38 cellular contexts compared by ENCODE assay signal in genomic region chr3:108894981-108895380, GRCh38. TPM values are rescaled to one million over a fixed set of nuclear protein-coding genes. Genes with fewer than 3 reads are reported as not detected.
"Had no signal": no experiment of that assay in that cellular context is flagged by ENCODE, and none has a peak within 500 bp of the region (broad histone marks: within the 10 kb centered on the region; RNA-seq: fewer than 3 reads in every experiment).

No MANE protein-coding gene starts in this region.

- H3K4me1 Mint-ChIP-seq: activated T-helper 17 cell treated with anti-CD3 and anti-CD28 coated beads, Interleukin-2, amount 50 U/mL, for 72 hours; brain; central memory CD8-positive, alpha-beta T cell had no signal

- H3K4me1 ChIP-seq: adrenal gland had no signal

- H3K4me3 ChIP-seq: adrenal gland, cardiac muscle cell had no signal

- H3K27ac Mint-ChIP-seq: activated B cell treated with CpG ODN at 0.5 μM for 24 hours; activated CD4-positive, alpha-beta memory T cell treated with anti-CD3 and anti-CD28 coated beads for 36 hours; activated CD8-positive, alpha-beta T cell treated with anti-CD3 and anti-CD28 coated beads for 36 hours; activated naive CD4-positive, alpha-beta T cell treated with anti-CD3 and anti-CD28 coated beads for 36 hours; activated naive CD4-positive, alpha-beta T cell treated with anti-CD3 and anti-CD28 coated beads, Interleukin-2, amount 50 U/mL, for 72 hours; activated T-cell treated with anti-CD3 and anti-CD28 coated beads, Interleukin-2, amount 50 U/mL, for 72 hours; activated T-helper 1 cell treated with anti-CD3 and anti-CD28 coated beads, Interleukin-12 subunit alpha, Interleukin-12 subunit beta, Interleukin-2, Interleukin-4 antibody, amounts not matched to agents 30 ng/mL and 10 ng/mL and 1 ng/mL, durations not matched to agents 14 hours and 24 hours and 36 hours; activated T-helper 17 cell treated with anti-CD3 and anti-CD28 coated beads, Interleukin-2, amount 50 U/mL, for 72 hours; brain; T-helper 1 cell treated with Interleukin-12 subunit alpha and Interleukin-12 subunit beta and Interleukin-4 antibody, amounts not matched to agents 30 μg/mL and 1 μg/mL, for 36 hours; T-helper 2 cell treated with Interferon-gamma antibody and Interleukin-4, amounts not matched to agents 5 μg/mL and 100 μg/mL, for 36 hours had no signal

- H3K27me3 Mint-ChIP-seq: activated CD4-positive, alpha-beta memory T cell treated with anti-CD3 and anti-CD28 coated beads for 36 hours; activated CD8-positive, alpha-beta T cell treated with anti-CD3 and anti-CD28 coated beads for 36 hours; activated naive CD8-positive, alpha-beta T cell treated with anti-CD3 and anti-CD28 coated beads for 36 hours; activated T-helper 17 cell treated with anti-CD3 and anti-CD28 coated beads, Interleukin-2, amount 50 U/mL, for 72 hours; brain had no signal

- DNase-seq: activated B cell treated with CpG ODN at 0.5 μM for 24 hours; activated CD4-positive, alpha-beta memory T cell treated with anti-CD3 and anti-CD28 coated beads for 36 hours; activated CD4-positive, alpha-beta T cell treated with anti-CD3 and anti-CD28 coated beads for 4 hours; activated CD4-positive, alpha-beta T cell treated with anti-CD3 and anti-CD28 coated beads, Interleukin-2, amount 10 ng/mL, durations not matched to agents 24 days and 14 days; activated CD4-positive, alpha-beta T cell treated with anti-CD3 and anti-CD28 coated beads, Interleukin-2, amount 50 U/mL, for 1 hour; activated CD4-positive, alpha-beta T cell treated with anti-CD3 and anti-CD28 coated beads, Interleukin-2, amount 50 U/mL, for 4 hours; activated CD4-positive, CD25-positive, alpha-beta regulatory T cell treated with anti-CD3 and anti-CD28 coated beads, Interleukin-2, amount 50 U/mL, for 72 hours; activated CD8-positive, alpha-beta memory T cell treated with anti-CD3 and anti-CD28 coated beads, Interleukin-2, amount 50 U/mL, for 4 hours; activated CD8-positive, alpha-beta T cell treated with anti-CD3 and anti-CD28 coated beads for 36 hours; activated effector memory CD4-positive, alpha-beta T cell treated with anti-CD3 and anti-CD28 coated beads, Interleukin-2, amount 50 U/mL, for 16 hours; activated gamma-delta T cell treated with Interleukin-2 at 50 U/mL for 16 hours; activated naive CD4-positive, alpha-beta T cell; activated naive CD4-positive, alpha-beta T cell treated with anti-CD3 and anti-CD28 coated beads for 36 hours; activated naive CD8-positive, alpha-beta T cell treated with anti-CD3 and anti-CD28 coated beads for 36 hours; activated T-cell treated with anti-CD3 and anti-CD28 coated beads for 4 hours; activated T-cell treated with anti-CD3 and anti-CD28 coated beads, Interleukin-2, amount 50 U/mL, for 1 hour; activated T-cell treated with anti-CD3 and anti-CD28 coated beads, Interleukin-2, amount 50 U/mL, for 4 hours; activated T-cell treated with anti-CD3 and anti-CD28 coated beads, Interleukin-2, amount 50 U/mL, for 72 hours; adrenal gland; amniotic stem cell; aorta; caudate nucleus; cerebellar nuclear complex; T-helper 2 cell; T-helper 9 cell had no signal

- H3K36me3 ChIP-seq: adrenal gland, cardiac muscle cell had no signal

- H3K27ac ChIP-seq: adrenal gland, cardiac muscle cell, VCaP had no signal

- H3K27me3 ChIP-seq: adrenal gland, cardiac muscle cell had no signal

- H3K9me3 ChIP-seq: adrenal gland had no signal

- H3K9me3 Mint-ChIP-seq: activated B cell treated with CpG ODN at 0.5 μM for 24 hours; activated CD4-positive, alpha-beta memory T cell treated with anti-CD3 and anti-CD28 coated beads for 36 hours; activated CD4-positive, alpha-beta T cell treated with anti-CD3 and anti-CD28 coated beads, Interleukin-2, amount 10 ng/mL, durations not matched to agents 24 days and 14 days; activated CD8-positive, alpha-beta T cell treated with anti-CD3 and anti-CD28 coated beads for 36 hours; activated naive CD4-positive, alpha-beta T cell treated with anti-CD3 and anti-CD28 coated beads for 36 hours; activated naive CD4-positive, alpha-beta T cell treated with anti-CD3 and anti-CD28 coated beads, Interleukin-2, amount 50 U/mL, for 72 hours; activated naive CD8-positive, alpha-beta T cell treated with anti-CD3 and anti-CD28 coated beads for 36 hours; activated T-cell treated with anti-CD3 and anti-CD28 coated beads, Interleukin-2, amount 50 U/mL, for 4 hours; activated T-cell treated with anti-CD3 and anti-CD28 coated beads, Interleukin-2, amount 50 U/mL, for 72 hours; activated T-helper 1 cell treated with anti-CD3 and anti-CD28 coated beads, Interleukin-12 subunit alpha, Interleukin-12 subunit beta, Interleukin-2, Interleukin-4 antibody, amounts not matched to agents 30 ng/mL and 10 ng/mL and 1 ng/mL, durations not matched to agents 14 hours and 24 hours and 36 hours; activated T-helper 17 cell treated with anti-CD3 and anti-CD28 coated beads, Interleukin-2, amount 50 U/mL, for 72 hours; central memory CD8-positive, alpha-beta T cell; T-helper 1 cell treated with Interleukin-12 subunit alpha and Interleukin-12 subunit beta and Interleukin-4 antibody, amounts not matched to agents 30 μg/mL and 1 μg/mL, for 36 hours; T-helper 2 cell treated with Interferon-gamma antibody and Interleukin-4, amounts not matched to agents 5 μg/mL and 100 μg/mL, for 36 hours had no signal

- H3K36me3 Mint-ChIP-seq: activated CD4-positive, alpha-beta memory T cell treated with anti-CD3 and anti-CD28 coated beads for 36 hours; activated naive CD4-positive, alpha-beta T cell treated with anti-CD3 and anti-CD28 coated beads, Interleukin-2, amount 50 U/mL, for 72 hours; activated naive CD8-positive, alpha-beta T cell treated with anti-CD3 and anti-CD28 coated beads for 36 hours; brain had no signal

- H3K4me3 Mint-ChIP-seq: activated B cell treated with CpG ODN at 0.5 μM for 24 hours; activated CD4-positive, alpha-beta memory T cell treated with anti-CD3 and anti-CD28 coated beads for 36 hours; activated CD4-positive, alpha-beta T cell treated with anti-CD3 and anti-CD28 coated beads, Interleukin-2, amount 10 ng/mL, durations not matched to agents 24 days and 14 days; activated CD8-positive, alpha-beta T cell treated with anti-CD3 and anti-CD28 coated beads for 36 hours; activated naive CD4-positive, alpha-beta T cell treated with anti-CD3 and anti-CD28 coated beads for 36 hours; activated naive CD8-positive, alpha-beta T cell treated with anti-CD3 and anti-CD28 coated beads for 36 hours; activated T-cell treated with anti-CD3 and anti-CD28 coated beads, Interleukin-2, amount 50 U/mL, for 4 hours; activated T-cell treated with anti-CD3 and anti-CD28 coated beads, Interleukin-2, amount 50 U/mL, for 72 hours; activated T-helper 1 cell treated with anti-CD3 and anti-CD28 coated beads, Interleukin-12 subunit alpha, Interleukin-12 subunit beta, Interleukin-2, Interleukin-4 antibody, amounts not matched to agents 30 ng/mL and 10 ng/mL and 1 ng/mL, durations not matched to agents 14 hours and 24 hours and 36 hours; activated T-helper 17 cell treated with anti-CD3 and anti-CD28 coated beads, Interleukin-2, amount 50 U/mL, for 72 hours; brain; central memory CD8-positive, alpha-beta T cell; T-helper 1 cell treated with Interleukin-12 subunit alpha and Interleukin-12 subunit beta and Interleukin-4 antibody, amounts not matched to agents 30 μg/mL and 1 μg/mL, for 36 hours; T-helper 2 cell treated with Interferon-gamma antibody and Interleukin-4, amounts not matched to agents 5 μg/mL and 100 μg/mL, for 36 hours had no signal

- ATAC-seq: activated CD8-positive, alpha-beta T cell treated with anti-CD3 and anti-CD28 coated beads for 36 hours; activated naive CD4-positive, alpha-beta T cell treated with anti-CD3 and anti-CD28 coated beads, Interleukin-2, amount 50 U/mL, for 72 hours; activated T-cell treated with anti-CD3 and anti-CD28 coated beads, Interleukin-2, amount 50 U/mL, for 4 hours; activated T-cell treated with anti-CD3 and anti-CD28 coated beads, Interleukin-2, amount 50 U/mL, for 72 hours; activated T-helper 17 cell treated with anti-CD3 and anti-CD28 coated beads, Interleukin-2, amount 50 U/mL, for 72 hours had no signal

RNA-seq across cellular contexts. Expression of gene GUCA1C, which starts 58.7 kb away (rescaled TPM):
- total RNA-seq: activated B cell treated with CpG ODN at 0.5 μM for 24 hours; activated CD4-positive, alpha-beta memory T cell treated with anti-CD3 and anti-CD28 coated beads for 36 hours; activated CD4-positive, alpha-beta T cell treated with anti-CD3 and anti-CD28 coated beads, Interleukin-2, amount 10 ng/mL, durations not matched to agents 24 days and 14 days; activated CD8-positive, alpha-beta memory T cell treated with anti-CD3 and anti-CD28 coated beads for 36 hours; activated CD8-positive, alpha-beta T cell treated with anti-CD3 and anti-CD28 coated beads for 36 hours; activated naive CD4-positive, alpha-beta T cell treated with anti-CD3 and anti-CD28 coated beads for 36 hours; activated naive CD4-positive, alpha-beta T cell treated with anti-CD3 and anti-CD28 coated beads, Interleukin-2, amount 50 U/mL, for 72 hours; activated naive CD8-positive, alpha-beta T cell treated with anti-CD3 and anti-CD28 coated beads for 36 hours; activated T-cell treated with anti-CD3 and anti-CD28 coated beads, Interleukin-2, amount 50 U/mL, for 4 hours; activated T-cell treated with anti-CD3 and anti-CD28 coated beads, Interleukin-2, amount 50 U/mL, for 72 hours; activated T-helper 1 cell treated with anti-CD3 and anti-CD28 coated beads, Interleukin-12 subunit alpha, Interleukin-12 subunit beta, Interleukin-2, Interleukin-4 antibody, amounts not matched to agents 30 ng/mL and 10 ng/mL and 1 ng/mL, durations not matched to agents 14 hours and 24 hours and 36 hours; activated T-helper 17 cell treated with anti-CD3 and anti-CD28 coated beads, Interleukin-2, amount 50 U/mL, for 72 hours; adrenal gland; aorta; astrocyte; bronchial epithelial cell; cardiac muscle cell; chondrocyte had no signal
- polyA plus RNA-seq: aorta, cardiac muscle cell had no signal
